Comparison of ENCODE assay signal across 8 cellular contexts in the genomic region with DNA sequence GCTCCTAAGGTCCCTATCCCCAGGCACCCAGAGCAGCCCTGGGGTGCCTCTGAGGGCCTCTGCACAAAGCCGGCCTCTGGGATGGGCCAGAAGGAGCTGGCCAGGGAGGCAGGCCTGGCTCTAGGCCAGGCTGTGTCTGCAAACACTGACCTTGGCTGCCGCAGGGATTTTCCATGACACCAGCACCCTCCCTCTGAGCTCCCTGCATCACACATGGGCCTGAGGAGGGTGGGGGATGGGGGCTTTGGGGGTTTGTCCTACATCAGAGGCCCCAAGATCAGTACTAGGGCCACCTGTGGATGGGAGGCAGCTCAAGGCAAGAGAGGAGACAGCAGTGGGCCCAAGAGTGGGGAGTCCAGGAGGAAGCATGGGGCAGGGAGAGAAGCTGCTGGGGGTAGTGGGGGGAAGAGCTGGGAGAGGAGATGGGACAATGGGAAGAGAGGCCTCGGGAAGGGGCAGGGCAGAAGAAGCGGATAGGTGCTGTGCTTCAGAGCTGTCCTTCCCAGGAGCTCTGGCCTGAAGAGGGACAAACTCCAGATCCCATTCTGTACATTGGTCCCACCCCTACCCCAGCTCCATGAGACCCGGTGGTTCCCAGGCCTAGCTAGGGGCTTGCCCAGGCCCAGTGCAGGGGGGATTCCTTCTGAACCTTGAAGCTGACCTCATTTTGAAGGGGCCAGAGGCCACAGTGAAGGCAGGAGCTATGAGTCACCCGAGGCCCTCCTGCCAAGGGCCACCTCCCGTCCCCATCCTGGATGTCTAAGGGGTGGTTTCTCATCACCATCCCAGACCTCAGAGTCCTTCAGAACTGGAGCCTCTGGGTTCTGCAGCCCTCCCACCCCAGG. TPM values are rescaled to one million over a fixed set of nuclear protein-coding genes. Genes with fewer than 3 reads are reported as not detected.
DNase-seq lines count a peak whose midpoint lies in the region; ATAC-seq and TF ChIP-seq lines count a peak whose summit lies in the region.

No MANE protein-coding gene starts in this region.

- H3K9ac ChIP-seq in liver (ENCODE audit: low read depth in 1 of 2, low read length in 2 of 2), result no peak overlapping the region

- TF ChIP-seq CTCF in cardiac fibroblast (IDR thresholded peaks at IDR 0.05; ENCODE audit: low read depth, low read length) (no peak), liver (IDR thresholded peaks at IDR 0.05; ENCODE audit: low read depth, low read length, missing input control) (no peak), transverse colon (IDR thresholded peaks at IDR 0.05) (no peak)

- WGBS in liver, result 57% methylated on average over 7 of the region's 7 CpGs
- WGBS in transverse colon (ENCODE audit: low coverage in 1 of 2), 2 donors, result 39 to 51% methylated on average over 3 to 7 of the region's 7 CpGs

- in situ Hi-C loops in transverse colon (cut with MboI; ENCODE audit: low pct_ligation_motif_present in 1 of 4, low pct_unique_long_range_greater_than_20kb in 1 of 4, low sequenced_read_pairs in 3 of 4), result no loop called here

- H3K27me3 ChIP-seq in liver (ENCODE audit: control insufficient read depth in 4 of 4, insufficient read depth in 4 of 4, low read length in 3 of 4) (no peaks in the 10 kb centered on the region), transverse colon (no peaks in the 10 kb centered on the region)

- TF ChIP-seq POLR2A in transverse colon (IDR thresholded peaks at IDR 0.05), result no peak

- peak overlapping the region in 1 of 2 donors; percentile 54 for H3K27ac ChIP-seq in liver (ENCODE audit: low read depth in 1 of 2, low read length in 2 of 2)
- peak overlapping the region; percentile 71 to 83 (median 76) for H3K27ac ChIP-seq in transverse colon

- ATAC-seq in GM19397 (IDR thresholded peaks at IDR 0.05; ENCODE audit: unreplicated experiment) (no peak), HG03521 (IDR thresholded peaks at IDR 0.05; ENCODE audit: unreplicated experiment) (no peak)

- DNase-seq in HuH-7.5 (ENCODE audit: low spot score) (peak; percentile 74), cardiac fibroblast (ENCODE audit: low read depth in 2 of 2) (peak; percentile 82 to 97), transverse colon (peak; percentile 74), GF-D8 (lab: John Stamatoyannopoulos, UW) (no peak), T-helper 1 cell (no peak)

- H3K4me1 ChIP-seq in liver (ENCODE audit: control insufficient read depth in 4 of 4, insufficient read depth in 4 of 4, low read length in 3 of 4) (peaks cover 16 to 43% (median 31%) of the 10 kb centered on the region in 4 donors), transverse colon (peaks cover 41 to 48% (median 45%) of the 10 kb centered on the region in 4 donors)

- intact Hi-C loops in transverse colon (cut with DNase I; ENCODE audit: low total_unique reads), result no loop called here

- TF ChIP-seq RAD21 in liver (IDR thresholded peaks at IDR 0.05), result peak in 1 of 2 donors; percentile 49

- H3K4me3 ChIP-seq in cardiac fibroblast (replicated peaks in 1 of 2; ENCODE audit: low read depth in 2 of 2, low read length in 2 of 2), result no peak overlapping the region
- H3K4me3 ChIP-seq in liver (ENCODE audit: low read depth in 1 of 3, low read length in 3 of 3), result no peak overlapping the region
- H3K4me3 ChIP-seq in transverse colon, result no peak overlapping the region

- H3K9me3 ChIP-seq in liver (ENCODE audit: control insufficient read depth in 4 of 4, low read length in 3 of 4) (no peaks in the 10 kb centered on the region), transverse colon (no peaks in the 10 kb centered on the region)

- no peaks in the 10 kb centered on the region for H3K36me3 ChIP-seq in liver (ENCODE audit: control insufficient read depth in 4 of 4, insufficient read depth in 3 of 4, low read depth in 1 of 4, low read length in 3 of 4)
- H3K36me3 ChIP-seq in transverse colon, result no peaks in the 10 kb centered on the region

- TF ChIP-seq EP300 in transverse colon (IDR thresholded peaks at IDR 0.05; ENCODE audit: low read depth), result peak; percentile 44

TF ChIP-seq in liver, 16 proteins besides CTCF, POLR2A, EP300 and RAD21:
- peak in 1 of 2 donors; percentile 59 for TF ChIP-seq JUND (IDR thresholded peaks at IDR 0.05)
- peak; percentile 89 for TF ChIP-seq NR2F2 (IDR thresholded peaks at IDR 0.05)
- peak; percentile 37 to 55 for TF ChIP-seq HNF4A (conservative IDR thresholded peaks at IDR 0.05)
- no peak for TF ChIP-seq FOXA1 (IDR thresholded peaks at IDR 0.05)
- no peak for TF ChIP-seq HNF4G (IDR thresholded peaks at IDR 0.05)
- peak; percentile 89 to 91 for TF ChIP-seq RXRA (IDR thresholded peaks at IDR 0.05)
- TF ChIP-seq, protein P1, sequence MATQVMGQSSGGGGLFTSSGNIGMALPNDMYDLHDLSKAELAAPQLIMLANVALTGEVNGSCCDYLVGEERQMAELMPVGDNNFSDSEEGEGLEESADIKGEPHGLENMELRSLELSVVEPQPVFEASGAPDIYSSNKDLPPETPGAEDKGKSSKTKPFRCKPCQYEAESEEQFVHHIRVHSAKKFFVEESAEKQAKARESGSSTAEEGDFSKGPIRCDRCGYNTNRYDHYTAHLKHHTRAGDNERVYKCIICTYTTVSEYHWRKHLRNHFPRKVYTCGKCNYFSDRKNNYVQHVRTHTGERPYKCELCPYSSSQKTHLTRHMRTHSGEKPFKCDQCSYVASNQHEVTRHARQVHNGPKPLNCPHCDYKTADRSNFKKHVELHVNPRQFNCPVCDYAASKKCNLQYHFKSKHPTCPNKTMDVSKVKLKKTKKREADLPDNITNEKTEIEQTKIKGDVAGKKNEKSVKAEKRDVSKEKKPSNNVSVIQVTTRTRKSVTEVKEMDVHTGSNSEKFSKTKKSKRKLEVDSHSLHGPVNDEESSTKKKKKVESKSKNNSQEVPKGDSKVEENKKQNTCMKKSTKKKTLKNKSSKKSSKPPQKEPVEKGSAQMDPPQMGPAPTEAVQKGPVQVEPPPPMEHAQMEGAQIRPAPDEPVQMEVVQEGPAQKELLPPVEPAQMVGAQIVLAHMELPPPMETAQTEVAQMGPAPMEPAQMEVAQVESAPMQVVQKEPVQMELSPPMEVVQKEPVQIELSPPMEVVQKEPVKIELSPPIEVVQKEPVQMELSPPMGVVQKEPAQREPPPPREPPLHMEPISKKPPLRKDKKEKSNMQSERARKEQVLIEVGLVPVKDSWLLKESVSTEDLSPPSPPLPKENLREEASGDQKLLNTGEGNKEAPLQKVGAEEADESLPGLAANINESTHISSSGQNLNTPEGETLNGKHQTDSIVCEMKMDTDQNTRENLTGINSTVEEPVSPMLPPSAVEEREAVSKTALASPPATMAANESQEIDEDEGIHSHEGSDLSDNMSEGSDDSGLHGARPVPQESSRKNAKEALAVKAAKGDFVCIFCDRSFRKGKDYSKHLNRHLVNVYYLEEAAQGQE (IDR thresholded peaks at IDR 0.05), result peak; percentile 40
- peak; percentile 78 for TF ChIP-seq SP1 (IDR thresholded peaks at IDR 0.05)
- peak; percentile 63 to 90 for TF ChIP-seq EGR1 (IDR thresholded peaks at IDR 0.05; ENCODE audit: low read depth in 2 of 2)
- no peak for TF ChIP-seq GABPA (IDR thresholded peaks at IDR 0.05 in 1 of 2, conservative IDR thresholded peaks at IDR 0.05 in 1 of 2)
- TF ChIP-seq, protein P2, sequence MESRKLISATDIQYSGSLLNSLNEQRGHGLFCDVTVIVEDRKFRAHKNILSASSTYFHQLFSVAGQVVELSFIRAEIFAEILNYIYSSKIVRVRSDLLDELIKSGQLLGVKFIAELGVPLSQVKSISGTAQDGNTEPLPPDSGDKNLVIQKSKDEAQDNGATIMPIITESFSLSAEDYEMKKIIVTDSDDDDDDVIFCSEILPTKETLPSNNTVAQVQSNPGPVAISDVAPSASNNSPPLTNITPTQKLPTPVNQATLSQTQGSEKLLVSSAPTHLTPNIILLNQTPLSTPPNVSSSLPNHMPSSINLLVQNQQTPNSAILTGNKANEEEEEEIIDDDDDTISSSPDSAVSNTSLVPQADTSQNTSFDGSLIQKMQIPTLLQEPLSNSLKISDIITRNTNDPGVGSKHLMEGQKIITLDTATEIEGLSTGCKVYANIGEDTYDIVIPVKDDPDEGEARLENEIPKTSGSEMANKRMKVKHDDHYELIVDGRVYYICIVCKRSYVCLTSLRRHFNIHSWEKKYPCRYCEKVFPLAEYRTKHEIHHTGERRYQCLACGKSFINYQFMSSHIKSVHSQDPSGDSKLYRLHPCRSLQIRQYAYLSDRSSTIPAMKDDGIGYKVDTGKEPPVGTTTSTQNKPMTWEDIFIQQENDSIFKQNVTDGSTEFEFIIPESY (IDR thresholded peaks at IDR 0.05), result no peak

RNA-seq across cellular contexts. Expression of a gene that starts 28.0 kb away (rescaled TPM):
- 1 to 10 TPM in 1 of 2 donors, not detected in 1; 6.6 TPM for total RNA-seq in liver
- polyA plus RNA-seq in liver, result 1 to 10 TPM in 1 of 2 donors, under 1 TPM in 1; 0.78 to 2.6 TPM
- total RNA-seq in transverse colon, result 1 to 10 TPM in 1 of 4 donors, under 1 TPM in 3; 0.37 to 1.5 (median 0.82) TPM

RNA-seq across cellular contexts. Expression of a gene that starts 43.5 kb away (rescaled TPM):
- 10 to 100 TPM; 11.4 to 30.7 TPM for total RNA-seq in liver
- 10 to 100 TPM; 18.3 to 19.8 TPM for polyA plus RNA-seq in liver
- total RNA-seq in transverse colon, result 10 to 100 TPM; 23.3 to 36.3 (median 33.3) TPM

Comparison
In these comparisons a context has a peak if more than half of its experiments do, and no peak if none do; other contexts are left out.
1. DNase-seq: peak in HuH-7.5 (single experiment), cardiac fibroblast (2 of 2) and transverse colon (single experiment); none in GF-D8 (single experiment) and T-helper 1 cell (0 of 5).